ENCODE assay signal across 7 cellular contexts in genomic region chr9:16824545-16825041, GRCh38. TPM values are rescaled to one million over a fixed set of nuclear protein-coding genes. Genes with fewer than 3 reads are reported as not detected.
DNase-seq lines count a peak whose midpoint lies in the region; ATAC-seq and TF ChIP-seq lines count a peak whose summit lies in the region.

No MANE protein-coding gene starts in this region.

- H4K20me1 ChIP-seq in Karpas-422 (ENCODE audit: insufficient read depth, low read depth, low read length), result no peaks in the 10 kb centered on the region

- H3K9me2 ChIP-seq in Karpas-422 (replicated peaks; ENCODE audit: insufficient read depth, low read length), result no peaks in the 10 kb centered on the region

- H3K36me3 ChIP-seq in skeletal muscle satellite cell (ENCODE audit: insufficient read depth, low read length) (no peaks in the 10 kb centered on the region), Karpas-422 (ENCODE audit: insufficient read depth, low read length) (no peaks in the 10 kb centered on the region)

- peak overlapping the region; percentile 56 for H3K9ac ChIP-seq in skeletal muscle satellite cell (ENCODE audit: low read depth, low read length)
- H3K9ac ChIP-seq in Karpas-422 (ENCODE audit: low read length), result no peak overlapping the region

- peak; percentile 82 for DNase-seq in HFF-Myc (ENCODE audit: extremely low read depth, low read depth)
- peak; percentile 33 for DNase-seq in RKO (ENCODE audit: low spot score)
- no peak for DNase-seq in Karpas-422
- no peak for DNase-seq in activated naive CD4-positive, alpha-beta T cell treated with anti-CD3 and anti-CD28 coated beads, Interleukin-2, amount 50 U/mL, for 16 hours

- H3K4me3 ChIP-seq in HFF-Myc (replicated peaks; ENCODE audit: low read depth, low read length) (0 out of 2 replicates have a peak overlapping the region, but pooled peaks have one; percentile 1), skeletal muscle satellite cell (ENCODE audit: low read length) (no peak overlapping the region), Karpas-422 (ENCODE audit: low read length) (no peak overlapping the region)

- H3K79me2 ChIP-seq in Karpas-422 (ENCODE audit: low read length), result no peaks in the 10 kb centered on the region

- peak overlapping the region; percentile 73 for H3K4me2 ChIP-seq in skeletal muscle satellite cell (ENCODE audit: low read length)
- no peak overlapping the region for H3K4me2 ChIP-seq in Karpas-422 (ENCODE audit: low read depth, low read length, poor library complexity, severe bottlenecking)

- H2AFZ ChIP-seq in Karpas-422 (ENCODE audit: low read length), result no peak overlapping the region

- no peak overlapping the region for H3K27ac ChIP-seq in Karpas-422 (ENCODE audit: low read length)

- peak; percentile 15 for TF ChIP-seq CTCF in HFF-Myc (IDR thresholded peaks at IDR 0.05; ENCODE audit: low read depth, low read length, missing control alignments)

- H3K27me3 ChIP-seq in skeletal muscle satellite cell (ENCODE audit: control insufficient read depth, insufficient read depth, low read length), result no peaks in the 10 kb centered on the region
- no peaks in the 10 kb centered on the region for H3K27me3 ChIP-seq in Karpas-422 (ENCODE audit: low read length)

- peak; percentile 99 for ATAC-seq in esophagus mucosa
- no peak for ATAC-seq in GM21367 (IDR thresholded peaks at IDR 0.05; ENCODE audit: unreplicated experiment)

- H3K4me1 ChIP-seq in skeletal muscle satellite cell (ENCODE audit: control insufficient read depth, insufficient read depth, low read length) (peaks cover 52% of the 10 kb centered on the region), Karpas-422 (ENCODE audit: low read length) (no peaks in the 10 kb centered on the region)

- H3K9me3 ChIP-seq in skeletal muscle satellite cell (replicated peaks; ENCODE audit: low read length) (no peaks in the 10 kb centered on the region), Karpas-422 (ENCODE audit: low read length) (no peaks in the 10 kb centered on the region)

RNA-seq across cellular contexts. Expression of gene BNC2, which starts 45.9 kb away (rescaled TPM):
- 3.7 TPM for total RNA-seq in esophagus mucosa
- 31.5 and 37.3 TPM in 2 replicates for total RNA-seq in skeletal muscle satellite cell (2012; rRNA removed)
- not detected in 2 replicates for total RNA-seq in Karpas-422 (2014; rRNA removed; shearing (Covaris generic); ENCODE audit: low replicate concordance)

Comparison
In these comparisons a context has a peak if more than half of its experiments do, and no peak if none do; other contexts are left out.
1. DNase-seq: peak in HFF-Myc (single experiment) and RKO (single experiment); none in Karpas-422 (single experiment) and activated naive CD4-positive, alpha-beta T cell treated with anti-CD3 and anti-CD28 coated beads, Interleukin-2, amount 50 U/mL, for 16 hours (single experiment).